16 cellular contexts compared by ENCODE assay signal in the genomic region with DNA sequence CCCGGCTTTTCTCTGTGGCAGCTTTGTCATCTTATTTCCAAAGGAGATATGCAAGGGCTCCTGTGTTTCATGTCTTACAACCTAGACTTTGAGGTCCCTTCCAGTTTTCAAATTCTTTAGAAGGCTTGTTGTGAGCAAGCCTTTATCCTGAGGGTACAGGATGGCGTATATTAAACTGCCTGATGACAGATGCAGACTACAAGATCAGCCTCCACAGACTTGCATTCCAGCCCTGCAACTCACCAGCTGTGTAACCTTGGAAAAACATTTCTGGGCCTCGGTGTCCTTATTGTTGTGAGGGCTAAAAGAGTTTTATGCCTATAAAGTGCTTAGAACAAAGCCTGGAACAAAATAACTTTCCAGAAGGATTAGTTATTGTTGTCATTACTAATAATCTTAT. TPM values are rescaled to one million over a fixed set of nuclear protein-coding genes. Genes with fewer than 3 reads are reported as not detected.
A peak's percentile ranks its signal among the peaks of the same experiment; 100 is the strongest.
DNase-seq lines count a peak whose midpoint lies in the region; ATAC-seq and TF ChIP-seq lines count a peak whose summit lies in the region.
"Had no signal": no experiment of that assay in that cellular context is flagged by ENCODE, and none has a peak within 500 bp of the region (broad histone marks: within the 10 kb centered on the region; RNA-seq: fewer than 3 reads in every experiment).

No MANE protein-coding gene starts in this region.

- H3K27ac Mint-ChIP-seq in mesothelial cell of epicardium (peak overlapping the region; percentile 85), GM23338 (no peak overlapping the region)
- H3K27ac Mint-ChIP-seq: stimulated activated naive B cell treated with anti-CD40 and anti-IgM and Interleukin-4, amounts not matched to agents 10 μg/mL and 1 μg/mL and 100 μg/mL, for 72 hours had no signal

- H3K9me2 ChIP-seq in GM23338 (ENCODE audit: insufficient read depth): peaks cover 8% of the 10 kb centered on the region; the same call in 1 of the 2 replicates

- DNase-seq in AG09319 (ENCODE audit: extremely low read depth, low read depth) (peak; percentile 1), NCI-H226 (peak; percentile 58), dedifferentiated amniotic fluid mesenchymal stem cell (ENCODE audit: extremely low spot score) (peak; percentile 82), mesothelial cell of epicardium (ENCODE audit: low spot score in 2 of 2, unreplicated experiment in 2 of 2) (no peak), GM23338 (ENCODE audit: low spot score) (no peak), NCI-H2227 treated with DMSO at 0.1 percent for 48 hours (lab: John Stamatoyannopoulos, UW) (no peak), mesenteric fat pad (ENCODE audit: low spot score) (no peak)
- DNase-seq: activated T-cell treated with anti-CD3 and anti-CD28 coated beads, Interleukin-2, amount 50 U/mL, for 4 hours; body of pancreas; mesendoderm; psoas muscle; stimulated activated CD4-positive, alpha-beta T cell treated with anti-CD3 and anti-CD28 coated beads, Interleukin-4, amount 100 ng/mL, for 4 hours; stimulated activated naive B cell treated with anti-CD40 and anti-IgM and Interleukin-4, amounts not matched to agents 10 μg/mL and 1 μg/mL and 100 μg/mL, for 72 hours had no signal

- no peaks in the 10 kb centered on the region for H3K27me3 ChIP-seq in GM23338 (ENCODE audit: insufficient read depth)
- H3K27me3 ChIP-seq: BLaER1 treated with 17β-estradiol and CSF1 and Interleukin-3, amounts not matched to agents 10 nM and 100 nM; body of pancreas; vagina had no signal

- H3K36me3 ChIP-seq in GM23338 (ENCODE audit: insufficient read depth): no peaks in the 10 kb centered on the region
- H3K36me3 ChIP-seq: BLaER1 treated with 17β-estradiol and CSF1 and Interleukin-3, amounts not matched to agents 10 nM and 100 nM; vagina had no signal

- H2AFZ ChIP-seq in GM23338: no peak overlapping the region

- no peak overlapping the region for H3K4me2 ChIP-seq in GM23338
- H3K4me2 ChIP-seq: BLaER1 treated with 17β-estradiol and CSF1 and Interleukin-3, amounts not matched to agents 10 nM and 100 nM had no signal

- H3K36me3 Mint-ChIP-seq in mesothelial cell of epicardium (no peaks in the 10 kb centered on the region), GM23338 (ENCODE audit: low read depth) (no peaks in the 10 kb centered on the region)
- H3K36me3 Mint-ChIP-seq: stimulated activated naive B cell treated with anti-CD40 and anti-IgM and Interleukin-4, amounts not matched to agents 10 μg/mL and 1 μg/mL and 100 μg/mL, for 72 hours had no signal

- H4K20me1 ChIP-seq in GM23338 (replicated peaks; ENCODE audit: insufficient read depth): no peaks in the 10 kb centered on the region
- H4K20me1 ChIP-seq: BLaER1 treated with 17β-estradiol and CSF1 and Interleukin-3, amounts not matched to agents 10 nM and 100 nM had no signal

- TF ChIP-seq CTCF in AG09319 (IDR thresholded peaks at IDR 0.05; ENCODE audit: low read depth, low read length): no peak
- TF ChIP-seq CTCF in mesothelial cell of epicardium (IDR thresholded peaks at IDR 0.05; ENCODE audit: unreplicated experiment): no peak
- no peak for TF ChIP-seq CTCF in GM23338 (conservative IDR thresholded peaks at IDR 0.05; ENCODE audit: low read depth in 2 of 2)

- H3F3A ChIP-seq in GM23338 (replicated peaks; ENCODE audit: low read depth): no peaks in the 10 kb centered on the region

- H3K27ac ChIP-seq in GM23338 (ENCODE audit: low read depth): no peak overlapping the region
- H3K27ac ChIP-seq: BLaER1 treated with 17β-estradiol and CSF1 and Interleukin-3, amounts not matched to agents 10 nM and 100 nM; body of pancreas; psoas muscle; vagina had no signal

- no peaks in the 10 kb centered on the region for H3K79me2 ChIP-seq in GM23338 (replicated peaks; ENCODE audit: insufficient read depth)

- H3K27me3 Mint-ChIP-seq in mesothelial cell of epicardium (ENCODE audit: low read depth): peaks cover 20% of the 10 kb centered on the region
- no peaks in the 10 kb centered on the region for H3K27me3 Mint-ChIP-seq in GM23338 (ENCODE audit: insufficient read depth, low read depth, poor library complexity)

- H3K4me3 ChIP-seq in GM23338: no peak overlapping the region
- H3K4me3 ChIP-seq: BLaER1 treated with 17β-estradiol and CSF1 and Interleukin-3, amounts not matched to agents 10 nM and 100 nM; body of pancreas; psoas muscle; vagina had no signal

- H3K9me3 Mint-ChIP-seq in mesothelial cell of epicardium (no peaks in the 10 kb centered on the region), GM23338 (no peaks in the 10 kb centered on the region)
- H3K9me3 Mint-ChIP-seq: activated T-cell treated with anti-CD3 and anti-CD28 coated beads, Interleukin-2, amount 50 U/mL, for 4 hours; stimulated activated naive B cell treated with anti-CD40 and anti-IgM and Interleukin-4, amounts not matched to agents 10 μg/mL and 1 μg/mL and 100 μg/mL, for 72 hours had no signal

- ATAC-seq in GM23338 (no peak), GM21526 (IDR thresholded peaks at IDR 0.05; ENCODE audit: low FRiP score, unreplicated experiment) (no peak)
- ATAC-seq: activated T-cell treated with anti-CD3 and anti-CD28 coated beads, Interleukin-2, amount 50 U/mL, for 4 hours; psoas muscle; stimulated activated naive B cell treated with anti-CD40 and anti-IgM and Interleukin-4, amounts not matched to agents 10 μg/mL and 1 μg/mL and 100 μg/mL, for 72 hours had no signal

- no peak overlapping the region for H3K4me3 Mint-ChIP-seq in mesothelial cell of epicardium
- H3K4me3 Mint-ChIP-seq in GM23338: no peak overlapping the region
- H3K4me3 Mint-ChIP-seq: activated T-cell treated with anti-CD3 and anti-CD28 coated beads, Interleukin-2, amount 50 U/mL, for 4 hours; stimulated activated naive B cell treated with anti-CD40 and anti-IgM and Interleukin-4, amounts not matched to agents 10 μg/mL and 1 μg/mL and 100 μg/mL, for 72 hours had no signal

- H3K4me1 ChIP-seq in GM23338 (ENCODE audit: insufficient read depth): no peaks in the 10 kb centered on the region
- H3K4me1 ChIP-seq: BLaER1 treated with 17β-estradiol and CSF1 and Interleukin-3, amounts not matched to agents 10 nM and 100 nM; psoas muscle; vagina had no signal

- H3K4me1 Mint-ChIP-seq in mesothelial cell of epicardium (peaks cover 33% of the 10 kb centered on the region), GM23338 (no peaks in the 10 kb centered on the region)
- H3K4me1 Mint-ChIP-seq: stimulated activated naive B cell treated with anti-CD40 and anti-IgM and Interleukin-4, amounts not matched to agents 10 μg/mL and 1 μg/mL and 100 μg/mL, for 72 hours had no signal

TF ChIP-seq in GM23338, 12 proteins besides CTCF, POLR2A, EP300 and RAD21 (continues in another document):
- no peak for TF ChIP-seq EZH2 (IDR thresholded peaks at IDR 0.05; ENCODE audit: low read depth, unreplicated experiment)
- TF ChIP-seq ZNF331 (CRISPR knock-in tag; IDR thresholded peaks at IDR 0.05; ENCODE audit: low read depth): no peak
- no peak for TF ChIP-seq NANOG (IDR thresholded peaks at IDR 0.05; ENCODE audit: borderline replicate concordance)

RNA-seq across cellular contexts. Expression of gene ABCA3, which starts 25.4 kb away (rescaled TPM):
- 3.5 to 3.9 TPM (median 3.6 TPM) in 3 replicates for total RNA-seq in mesothelial cell of epicardium
- total RNA-seq in GM23338 (2014; rRNA removed; shearing (Covaris generic)): 3.2 and 4.1 TPM in 2 replicates
- polyA plus RNA-seq in GM23338 (2016; fragmentation: Nextera tagmentation; extraction: Ambion mirVana): 1.8 and 3.0 TPM in 2 replicates
- total RNA-seq in mesenteric fat pad: 19.5 TPM

Comparison
In these comparisons a context has a peak if more than half of its experiments do, and no peak if none do; other contexts are left out.
1. DNase-seq: peak in AG09319 (single experiment), NCI-H226 (single experiment) and dedifferentiated amniotic fluid mesenchymal stem cell (single experiment); none in mesothelial cell of epicardium (0 of 2), GM23338 (single experiment), NCI-H2227 treated with DMSO at 0.1 percent for 48 hours (single experiment) and mesenteric fat pad (single experiment).